8 cellular contexts compared by ENCODE assay signal in genomic region chr7:101743995-101744360, GRCh38.
DNase-seq lines count a peak whose midpoint lies in the region; ATAC-seq and TF ChIP-seq lines count a peak whose summit lies in the region.

No MANE protein-coding gene starts in this region.

- peaks cover 64 to 87% (median 84%) of the 10 kb centered on the region in 10 experiments for H3K4me1 ChIP-seq in BLaER1 treated with 17β-estradiol and CSF1 and Interleukin-3, amounts not matched to agents 10 nM and 100 nM
- H3K4me1 ChIP-seq in HEK293 (ENCODE audit: control insufficient read depth, insufficient read depth, low read length) = no peaks in the 10 kb centered on the region
- peaks cover 18% of the 10 kb centered on the region for H3K4me1 ChIP-seq in mesodermal cell (ENCODE audit: control insufficient read depth, insufficient read depth, low read length, poor library complexity, severe bottlenecking)

- H3K9me3 ChIP-seq in BLaER1 treated with 17β-estradiol and CSF1 and Interleukin-3, amounts not matched to agents 10 nM and 100 nM (replicated peaks in 1 of 11) = no peaks in the 10 kb centered on the region
- H3K9me3 ChIP-seq in HEK293 (ENCODE audit: control insufficient read depth, insufficient read depth, low read depth, low read length) (no peaks in the 10 kb centered on the region), mesodermal cell (ENCODE audit: control insufficient read depth, low read length) (no peaks in the 10 kb centered on the region)

- 37 to 46% methylated on average over 10 of the region's 12 CpGs for WGBS in mesodermal cell (ENCODE audit: insufficient coverage in 2 of 2), 2 experiments

- no peaks in the 10 kb centered on the region for H3K9me3 Mint-ChIP-seq in activated T-helper 17 cell treated with anti-CD3 and anti-CD28 coated beads, Interleukin-2, amount 50 U/mL, for 72 hours

- H3K9ac ChIP-seq in BLaER1 treated with 17β-estradiol and CSF1 and Interleukin-3, amounts not matched to agents 10 nM and 100 nM = peak overlapping the region; percentile 39 to 84 (median 77); a peak in 16 of 22 replicates

- no peak for TF ChIP-seq CTCF in HEK293 (tag by site-specific recombination; IDR thresholded peaks at IDR 0.05)

- H3K36me3 ChIP-seq in BLaER1 treated with 17β-estradiol and CSF1 and Interleukin-3, amounts not matched to agents 10 nM and 100 nM = no peaks in the 10 kb centered on the region
- no peaks in the 10 kb centered on the region for H3K36me3 ChIP-seq in HEK293 (ENCODE audit: control insufficient read depth in 2 of 2, insufficient read depth in 1 of 2, low read length in 2 of 2)
- no peaks in the 10 kb centered on the region for H3K36me3 ChIP-seq in mesodermal cell (ENCODE audit: control insufficient read depth, insufficient read depth, low read length)

- H3K4me2 ChIP-seq in BLaER1 treated with 17β-estradiol and CSF1 and Interleukin-3, amounts not matched to agents 10 nM and 100 nM = peak overlapping the region; percentile 73 to 96 (median 85)

- peaks cover 3% of the 10 kb centered on the region for H3K27me3 Mint-ChIP-seq in activated T-helper 17 cell treated with anti-CD3 and anti-CD28 coated beads, Interleukin-2, amount 50 U/mL, for 72 hours

- no peak for DNase-seq in HEK293T (ENCODE audit: extremely low spot score)
- DNase-seq in activated effector memory CD4-positive, alpha-beta T cell treated with Interleukin-2 at 50 U/mL for 16 hours = no peak
- DNase-seq in stimulated activated CD4-positive, alpha-beta T cell treated with anti-CD3 and anti-CD28 coated beads, Interleukin-2, amount 100 ng/mL, for 48 hours = no peak

- CTCF ChIA-PET in HEK293 (lab: Yijun Ruan, JAX) (interaction anchor here (0.6 to 1.8 kb wide), 10 partner anchors 9 to 497 kb away, joined by 3 to 7 read pairs (median 4); no protein-coding TSS in a partner anchor), HEK293T (lab: Yijun Ruan, JAX) (interaction anchor here (0.7 to 1.3 kb wide), 6 partner anchors 15 to 1115 kb away, joined by 3 to 6 read pairs (median 4); no protein-coding TSS in a partner anchor)

- H3K27me3 ChIP-seq in BLaER1 treated with 17β-estradiol and CSF1 and Interleukin-3, amounts not matched to agents 10 nM and 100 nM = no peaks in the 10 kb centered on the region

- no peak overlapping the region for H3K27ac Mint-ChIP-seq in activated T-helper 17 cell treated with anti-CD3 and anti-CD28 coated beads, Interleukin-2, amount 50 U/mL, for 72 hours

- no peaks in the 10 kb centered on the region for H3K36me3 Mint-ChIP-seq in activated T-helper 17 cell treated with anti-CD3 and anti-CD28 coated beads, Interleukin-2, amount 50 U/mL, for 72 hours (ENCODE audit: low read depth)

- H3K27ac ChIP-seq in BLaER1 treated with 17β-estradiol and CSF1 and Interleukin-3, amounts not matched to agents 10 nM and 100 nM = peak overlapping the region in 9 of 11 experiments; percentile 45 to 93 (median 89); a peak in 17 of 22 replicates
- H3K27ac ChIP-seq in HEK293 (ENCODE audit: extremely low read depth, low read depth, low read length) = no peak overlapping the region; the same call in 1 of the 2 replicates
- peak overlapping the region; percentile 41 for H3K27ac ChIP-seq in mesodermal cell (ENCODE audit: low read depth, low read length, severe bottlenecking)

- peak overlapping the region; percentile 58 to 74 (median 65); a peak in 19 of 20 replicates for H3K4me3 ChIP-seq in BLaER1 treated with 17β-estradiol and CSF1 and Interleukin-3, amounts not matched to agents 10 nM and 100 nM
- H3K4me3 ChIP-seq in HEK293 (ENCODE audit: low read depth, low read length) = peak overlapping the region; percentile 49
- H3K4me3 ChIP-seq in mesodermal cell (ENCODE audit: extremely low read depth, insufficient read depth, low read length, poor library complexity, severe bottlenecking) = peak overlapping the region; percentile 51

- H3K4me3 Mint-ChIP-seq in activated T-helper 17 cell treated with anti-CD3 and anti-CD28 coated beads, Interleukin-2, amount 50 U/mL, for 72 hours = peak overlapping the region; percentile 55

- POLR2A ChIA-PET in HEK293 (lab: Yijun Ruan, JAX) (interaction anchor here (0.6 to 1.9 kb wide), 4 partner anchors 9 to 73 kb away, joined by 3 to 7 read pairs (median 5); partner anchors contain the start of gene CUX1), HEK293T (lab: Yijun Ruan, JAX) (interaction anchor here (0.8 to 1.9 kb wide), 5 partner anchors 10 to 82 kb away, joined by 3 to 6 read pairs (median 3); no protein-coding TSS in a partner anchor)

- H4K20me1 ChIP-seq in BLaER1 treated with 17β-estradiol and CSF1 and Interleukin-3, amounts not matched to agents 10 nM and 100 nM = no peaks in the 10 kb centered on the region

- no peaks in the 10 kb centered on the region for H3K4me1 Mint-ChIP-seq in activated T-helper 17 cell treated with anti-CD3 and anti-CD28 coated beads, Interleukin-2, amount 50 U/mL, for 72 hours

- no peak for ATAC-seq in activated T-helper 17 cell treated with anti-CD3 and anti-CD28 coated beads, Interleukin-2, amount 50 U/mL, for 72 hours (replicated peaks)
- ATAC-seq in GM19351 (IDR thresholded peaks at IDR 0.05; ENCODE audit: unreplicated experiment) = no peak

TF ChIP-seq in HEK293, 187 proteins besides CTCF, POLR2A, EP300 and RAD21:
- TF ChIP-seq ZSCAN23 (tag by site-specific recombination; IDR thresholded peaks at IDR 0.05) = no peak
- peak; percentile 49; the same call in 1 of the 2 replicates for TF ChIP-seq ZNF792 (tag by site-specific recombination; IDR thresholded peaks at IDR 0.05)
- TF ChIP-seq ZNF274 (IDR thresholded peaks at IDR 0.05; ENCODE audit: low read length) = no peak
- no peak for TF ChIP-seq ZNF274 (tag by site-specific recombination; IDR thresholded peaks at IDR 0.05; ENCODE audit: borderline replicate concordance)

TF ChIP-seq in HEK293T, 16 proteins besides CTCF, POLR2A, EP300 and RAD21:
- no peak for TF ChIP-seq NFRKB (IDR thresholded peaks at IDR 0.05)
- TF ChIP-seq, protein P1, sequence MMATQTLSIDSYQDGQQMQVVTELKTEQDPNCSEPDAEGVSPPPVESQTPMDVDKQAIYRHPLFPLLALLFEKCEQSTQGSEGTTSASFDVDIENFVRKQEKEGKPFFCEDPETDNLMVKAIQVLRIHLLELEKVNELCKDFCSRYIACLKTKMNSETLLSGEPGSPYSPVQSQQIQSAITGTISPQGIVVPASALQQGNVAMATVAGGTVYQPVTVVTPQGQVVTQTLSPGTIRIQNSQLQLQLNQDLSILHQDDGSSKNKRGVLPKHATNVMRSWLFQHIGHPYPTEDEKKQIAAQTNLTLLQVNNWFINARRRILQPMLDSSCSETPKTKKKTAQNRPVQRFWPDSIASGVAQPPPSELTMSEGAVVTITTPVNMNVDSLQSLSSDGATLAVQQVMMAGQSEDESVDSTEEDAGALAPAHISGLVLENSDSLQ (IDR thresholded peaks at IDR 0.05) = no peak
TF ChIP-seq in HEK293T: peak in this region for 0.
